18 cellular contexts compared by ENCODE assay signal in genomic region chr11:94708642-94709041, GRCh38. TPM values are rescaled to one million over a fixed set of nuclear protein-coding genes. Genes with fewer than 3 reads are reported as not detected.
DNase-seq lines count a peak whose midpoint lies in the region; ATAC-seq, FAIRE-seq and TF ChIP-seq lines count a peak whose summit lies in the region.
"Had no signal": no experiment of that assay in that cellular context is flagged by ENCODE, and none has a peak within 500 bp of the region (broad histone marks: within the 10 kb centered on the region; RNA-seq: fewer than 3 reads in every experiment).

No MANE protein-coding gene starts in this region.

- H3K4me1 ChIP-seq in HepG2 (ENCODE audit: insufficient read depth, low read length) = peaks cover 10% of the 10 kb centered on the region; the same call in 1 of the 2 replicates
- no peaks in the 10 kb centered on the region for H3K4me1 ChIP-seq in right lobe of liver
- H3K4me1 ChIP-seq in H1 (replicated peaks in 1 of 4; ENCODE audit: control insufficient read depth in 3 of 4, insufficient read depth in 4 of 4, low read length in 3 of 4) = peaks cover 0 to 3% (median 1%) of the 10 kb centered on the region in 4 experiments; a peak in 2 of 7 replicates
- no peaks in the 10 kb centered on the region for H3K4me1 ChIP-seq in lower lobe of right lung

- H3K79me2 ChIP-seq in HepG2 (ENCODE audit: insufficient read depth, low read length) = no peaks in the 10 kb centered on the region
- H3K79me2 ChIP-seq in H1 (ENCODE audit: control insufficient read depth in 1 of 2, insufficient read depth in 2 of 2, low read length in 2 of 2) = no peaks in the 10 kb centered on the region

- no peak overlapping the region for H2BK20ac ChIP-seq in H1 (ENCODE audit: low read length)

- H3K9ac ChIP-seq in HepG2 (ENCODE audit: insufficient read depth, low read depth, low read length) = no peak overlapping the region
- H3K9ac ChIP-seq in H1 (replicated peaks in 1 of 4; ENCODE audit: extremely low read depth in 1 of 4, low read depth in 3 of 4, low read length in 3 of 4) = no peak overlapping the region

- H3K23ac ChIP-seq in H1 (ENCODE audit: insufficient read length) = no peak overlapping the region

- intact Hi-C loops in HepG2 (cut with micrococcal nuclease; ENCODE audit: unreplicated experiment) (no loop called here), right lobe of liver (cut with DNase I) (no loop called here), lower lobe of right lung (cut with DNase I) (no loop called here)

- DNase-seq in HepG2 (ENCODE audit: low spot score) (no peak), right lobe of liver (no peak), H1 (ENCODE audit: low read depth in 1 of 2, low spot score in 2 of 2) (no peak), lower lobe of right lung (no peak), MG63 (no peak), SW480 (ENCODE audit: low spot score) (no peak), NCI-H226 (no peak), substantia nigra (lab: John Stamatoyannopoulos, UW) (no peak)
- DNase-seq: C1 segment of cervical spinal cord, DMS 273 treated with DMSO at 0.1 percent for 48 hours, EL, IMR-90, Karpas-422, NCI-H187, NCI-H526 treated with DMSO at 0.1 percent for 48 hours, SIG-M5 had no signal

- no peaks in the 10 kb centered on the region for H3K36me3 ChIP-seq in HepG2 (replicated peaks in 1 of 2; ENCODE audit: control insufficient read depth in 1 of 2, insufficient read depth in 2 of 2, low read length in 2 of 2)
- no peaks in the 10 kb centered on the region for H3K36me3 ChIP-seq in right lobe of liver
- H3K36me3 ChIP-seq in H1 (ENCODE audit: control insufficient read depth in 2 of 4, insufficient read depth in 4 of 4, low read length in 3 of 4) = no peaks in the 10 kb centered on the region
- no peaks in the 10 kb centered on the region for H3K36me3 ChIP-seq in lower lobe of right lung
- no peaks in the 10 kb centered on the region for H3K36me3 ChIP-seq in MG63

- H3K18ac ChIP-seq in H1 (ENCODE audit: extremely low read depth, low read length) = no peak overlapping the region

- TF ChIP-seq POLR2A in HepG2 (IDR thresholded peaks at IDR 0.05; ENCODE audit: insufficient read depth in 1 of 2, low read depth in 2 of 2, low read length in 2 of 2) (no peak), right lobe of liver (IDR thresholded peaks at IDR 0.05) (no peak), H1 (IDR thresholded peaks at IDR 0.05; ENCODE audit: control extremely low read depth in 1 of 2, low read depth in 2 of 2, low read length in 2 of 2) (no peak)

- no peak overlapping the region for H3K27ac ChIP-seq in HepG2 (ENCODE audit: extremely low read length, insufficient read depth, low read length)
- H3K27ac ChIP-seq in right lobe of liver = no peak overlapping the region
- no peak overlapping the region for H3K27ac ChIP-seq in H1 (ENCODE audit: low read depth, low read length)
- H3K27ac ChIP-seq in lower lobe of right lung = no peak overlapping the region
- H3K27ac ChIP-seq in substantia nigra (ENCODE audit: low read depth, low read length, poor library complexity, severe bottlenecking) = no peak overlapping the region

- H4K8ac ChIP-seq in H1 (ENCODE audit: extremely low read depth, insufficient read depth, low read length) = no peak overlapping the region

- no peak overlapping the region for H2BK15ac ChIP-seq in H1 (ENCODE audit: low read length)

- POLR2A ChIA-PET in HepG2 (lab: Yijun Ruan, JAX) = no interaction called here
- POLR2A ChIA-PET in H1 (lab: Charles Lee; ENCODE audit: partially characterized antibody) = no interaction called here

- TF ChIP-seq CTCF in HepG2 (CRISPR knock-in tag; IDR thresholded peaks at IDR 0.05) = no peak
- TF ChIP-seq CTCF in right lobe of liver (IDR thresholded peaks at IDR 0.05) = no peak
- TF ChIP-seq CTCF in H1 (IDR thresholded peaks at IDR 0.05; ENCODE audit: control extremely low read depth in 1 of 3, insufficient read depth in 1 of 3, low read depth in 1 of 3, low read length in 3 of 3) = no peak
- no peak for TF ChIP-seq CTCF in lower lobe of right lung (IDR thresholded peaks at IDR 0.05)

- FAIRE-seq in HepG2 (lab: Jason Lieb, UNC) = no peak
- FAIRE-seq in H1 (lab: Jason Lieb, UNC) = peak; percentile 7
- FAIRE-seq: A204.1, H54 had no signal

- no peak overlapping the region for H3K56ac ChIP-seq in H1 (replicated peaks; ENCODE audit: insufficient read length, low read depth, low read length)

- no peak overlapping the region for H3K14ac ChIP-seq in H1 (ENCODE audit: insufficient read length)

- no peak overlapping the region for H4K5ac ChIP-seq in H1 (ENCODE audit: insufficient read length, low read depth, low read length)

- no peaks in the 10 kb centered on the region for H3K79me1 ChIP-seq in H1 (ENCODE audit: low read depth, low read length)

- H2AK5ac ChIP-seq in H1 (ENCODE audit: low read depth, low read length) = no peak overlapping the region

- H3K27me3 ChIP-seq in HepG2 (ENCODE audit: control insufficient read depth in 1 of 2, insufficient read depth in 2 of 2, low read length in 2 of 2) = no peaks in the 10 kb centered on the region
- H3K27me3 ChIP-seq in right lobe of liver = no peaks in the 10 kb centered on the region
- H3K27me3 ChIP-seq in H1 (replicated peaks in 1 of 4; ENCODE audit: control insufficient read depth in 3 of 4, extremely low read depth in 1 of 4, insufficient read depth in 3 of 4, low read length in 3 of 4) = no peaks in the 10 kb centered on the region
- H3K27me3 ChIP-seq in lower lobe of right lung (ENCODE audit: low read depth) = no peaks in the 10 kb centered on the region
- H3K27me3 ChIP-seq in MG63 = no peaks in the 10 kb centered on the region

- CTCF ChIA-PET in HepG2 (lab: Yijun Ruan, JAX; ENCODE audit: low intra/inter-chr PET ratio, low total read pairs) (no interaction called here), H1 (lab: Charles Lee; ENCODE audit: partially characterized antibody) (interaction anchor here (0.6 to 0.9 kb wide), 2 partner anchors 27 to 28 kb away, joined by 3 read pairs; no protein-coding TSS in a partner anchor)

- H3K9me3 ChIP-seq in HepG2 (ENCODE audit: low read length) (no peaks in the 10 kb centered on the region), right lobe of liver (no peaks in the 10 kb centered on the region), H1 (ENCODE audit: insufficient read depth in 2 of 2, low read depth in 1 of 2, low read length in 1 of 2) (no peaks in the 10 kb centered on the region), lower lobe of right lung (no peaks in the 10 kb centered on the region), MG63 (no peaks in the 10 kb centered on the region)

- ATAC-seq in HepG2 = peak; percentile 54; the same call in 1 of the 3 replicates
- ATAC-seq in right lobe of liver = no peak
- peak; percentile 21 to 47 for ATAC-seq in lower lobe of right lung

- TF ChIP-seq RAD21 in HepG2 (CRISPR knock-in tag; IDR thresholded peaks at IDR 0.05) (no peak), H1 (IDR thresholded peaks at IDR 0.05 in 1 of 2, conservative IDR thresholded peaks at IDR 0.05 in 1 of 2; ENCODE audit: low read depth in 2 of 2, low read length in 2 of 2) (no peak)

- no peak for TF ChIP-seq EP300 in HepG2 (IDR thresholded peaks at IDR 0.05; ENCODE audit: low read depth in 2 of 2, low read length in 2 of 2)
- TF ChIP-seq EP300 in HepG2 (CRISPR knock-in tag; IDR thresholded peaks at IDR 0.05; ENCODE audit: borderline replicate concordance) = no peak
- TF ChIP-seq EP300 in H1 (IDR thresholded peaks at IDR 0.05; ENCODE audit: borderline replicate concordance in 1 of 2, low read depth in 2 of 2, low read length in 2 of 2) = no peak

- WGBS in HepG2 (ENCODE audit: low lambda C conversion rate) = 9% methylated on average over 4 of the region's 4 CpGs
- WGBS in right lobe of liver (ENCODE audit: insufficient coverage, low coverage, low lambda C conversion rate, missing lambda C conversion rate) = 32% methylated on average over 4 of the region's 4 CpGs
- 88% methylated on average over 4 of the region's 4 CpGs; no CpG with 5 or more reads in 1 of the 2 experiments for WGBS in H1 (ENCODE audit: extremely low coverage in 1 of 2, insufficient coverage in 1 of 2, insufficient read length in 1 of 2, insufficient replicate concordance in 2 of 2, low coverage in 1 of 2, low lambda C conversion rate in 2 of 2, missing lambda C conversion rate in 1 of 2), 2 experiments

- H2BK12ac ChIP-seq in H1 (ENCODE audit: low read depth, low read length) = no peak overlapping the region

- H2BK120ac ChIP-seq in H1 (replicated peaks; ENCODE audit: low read depth, low read length) = no peak overlapping the region

- no peak overlapping the region for H3K4me3 ChIP-seq in HepG2 (replicated peaks in 1 of 3; ENCODE audit: insufficient read depth in 1 of 3, low read depth in 2 of 3, low read length in 3 of 3)
- H3K4me3 ChIP-seq in right lobe of liver = no peak overlapping the region
- H3K4me3 ChIP-seq in H1 (ENCODE audit: extremely low read depth in 1 of 4, insufficient read depth in 2 of 4, low read depth in 3 of 4, low read length in 4 of 4) = no peak overlapping the region
- H3K4me3 ChIP-seq in lower lobe of right lung = no peak overlapping the region
- H3K4me3 ChIP-seq in MG63 = no peak overlapping the region

- no peak overlapping the region for H4K91ac ChIP-seq in H1 (replicated peaks; ENCODE audit: insufficient read length, low read length)

- H4K20me1 ChIP-seq in HepG2 (ENCODE audit: insufficient read depth, low read length) = no peaks in the 10 kb centered on the region
- H4K20me1 ChIP-seq in H1 (replicated peaks in 1 of 2; ENCODE audit: control insufficient read depth in 1 of 2, insufficient read depth in 2 of 2, low read length in 2 of 2) = no peaks in the 10 kb centered on the region

- H3K4me2 ChIP-seq in HepG2 (ENCODE audit: low read depth, low read length) (no peak overlapping the region), H1 (ENCODE audit: insufficient read depth in 1 of 2, low read depth in 2 of 2, low read length in 2 of 2) (no peak overlapping the region)

- no TSS peak for BruUV-seq in HepG2 (replicated peaks; lab: Mats Ljungman, UMichigan)

- no peak overlapping the region for H3K4ac ChIP-seq in H1 (replicated peaks; ENCODE audit: insufficient read length, low read depth, low read length)

- no peaks in the 10 kb centered on the region; the same call in 1 of the 2 replicates for H3K23me2 ChIP-seq in H1 (ENCODE audit: low read depth, low read length)

- H2BK5ac ChIP-seq in H1 (ENCODE audit: low read depth, low read length) = no peak overlapping the region

- H2AFZ ChIP-seq in HepG2 (ENCODE audit: low read length) (no peak overlapping the region), H1 (ENCODE audit: low read length) (no peak overlapping the region)

- in situ Hi-C loops in HepG2 (cut with HindIII; ENCODE audit: extremely low pct_ligation_motif_present, low pct_unique_long_range_greater_than_20kb) = no loop called here

RNA-seq across cellular contexts. Expression of gene AMOTL1, which starts 59.5 kb away (rescaled TPM):
- total RNA-seq in HepG2 (2016; rRNA removed; fragmentation: Illumina TruSeq; extraction: Trizol) (0.20 and 0.24 TPM in 2 replicates), right lobe of liver (10 to 100 TPM in 4 of 6 experiments, 1 to 10 TPM in 2; 7.4 to 43.8 (median 17.3) TPM), lower lobe of right lung (57.2 TPM)
- total RNA-seq in HepG2 (2016; cell fraction: cytosol; rRNA removed; fragmentation: Illumina TruSeq; extraction: Trizol; ENCODE audit: low read depth) = under 0.01 TPM in 2 replicates
- total RNA-seq in HepG2 (2016; cell fraction: insoluble cytoplasmic fraction; rRNA removed; fragmentation: Illumina TruSeq; extraction: Trizol) = 0.07 and 0.19 TPM in 2 replicates
- total RNA-seq in HepG2 (2016; cell fraction: membrane; rRNA removed; fragmentation: Illumina TruSeq; extraction: Trizol) = 0.03 TPM in 2 replicates
- total RNA-seq in HepG2 (2016; cell fraction: nucleus; rRNA removed; fragmentation: Illumina TruSeq; extraction: Trizol) = 0.06 and 0.22 TPM in 2 replicates
- polyA plus RNA-seq in HepG2 (2011; rRNA removed) (0.01 and 0.03 TPM in 2 replicates), H1 (2011; rRNA removed) (8.2 and 9.0 TPM in 2 replicates)
- polyA plus RNA-seq in HepG2 (2011; cell fraction: cytosol; rRNA removed) = 0.03 and 0.06 TPM in 2 replicates
- polyA plus RNA-seq in HepG2 (2011; cell fraction: nucleus; rRNA removed) = 0.05 TPM in 2 replicates
- 0.03 TPM in 2 replicates for polyA plus RNA-seq in HepG2 (2012)
- not detected in 2 replicates for polyA plus RNA-seq in HepG2 (2016; cell fraction: cytosol; fragmentation: Illumina TruSeq; extraction: Trizol; ENCODE audit: low read depth)
- 0.04 and 0.26 TPM in 2 replicates for polyA plus RNA-seq in HepG2 (2016; cell fraction: insoluble cytoplasmic fraction; fragmentation: Illumina TruSeq; extraction: Trizol; ENCODE audit: low read depth)
- 0.02 TPM in 2 replicates for polyA plus RNA-seq in HepG2 (2016; cell fraction: membrane; fragmentation: Illumina TruSeq; extraction: Trizol; ENCODE audit: low read depth)
- polyA plus RNA-seq in HepG2 (2016; cell fraction: nucleus; fragmentation: Illumina TruSeq; extraction: Trizol; ENCODE audit: insufficient read depth, low read depth) = 0.05 and 0.31 TPM in 2 replicates
- polyA minus RNA-seq in HepG2 (2011; rRNA and poly(A)+ RNA removed; ENCODE audit: low replicate concordance) = 0.10 and 17.0 TPM in 2 replicates
- polyA minus RNA-seq in HepG2 (2011; cell fraction: cytosol; rRNA and poly(A)+ RNA removed) = 0.10 and 0.53 TPM in 2 replicates
- polyA minus RNA-seq in HepG2 (2011; cell fraction: nucleus; rRNA and poly(A)+ RNA removed) = 0.12 and 0.26 TPM in 2 replicates
- total RNA-seq in H1 (2021; fragmentation: NEBNext Ultra II Directional; extraction: Animal tissue kit (Norgen Biotek cat#: 25700)) = 27.6 and 31.6 TPM in 2 replicates
- polyA plus RNA-seq in H1 (2011; cell fraction: cytosol; rRNA removed) = 8.4 TPM
- polyA plus RNA-seq in H1 (2011; cell fraction: nucleus; rRNA removed) = 14.7 TPM
- 9.5 to 14.6 TPM (median 12.7 TPM) in 4 replicates for polyA plus RNA-seq in H1 (2012, experiment 1 of 2)
- polyA plus RNA-seq in H1 (2012, experiment 2 of 2) = 2.1 TPM
- polyA plus RNA-seq in H1 (2013, experiment 1 of 2) = 15.3 TPM
- polyA plus RNA-seq in H1 (2013, experiment 2 of 2) = 14.1 TPM
- 27.2 and 28.2 TPM in 2 replicates for polyA minus RNA-seq in H1 (2011; rRNA and poly(A)+ RNA removed)
- polyA minus RNA-seq in H1 (2011; cell fraction: cytosol; rRNA and poly(A)+ RNA removed) = 15.4 TPM
- 28.6 TPM for polyA minus RNA-seq in H1 (2011; cell fraction: nucleus; rRNA and poly(A)+ RNA removed)
- total RNA-seq in MG63 (2014; rRNA removed; shearing (Covaris generic); ENCODE audit: low replicate concordance) = 15.1 TPM in 2 replicates

Comparison
In these comparisons a context has a peak if more than half of its experiments do, and no peak if none do; other contexts are left out.
1. ATAC-seq: peak in HepG2 (single experiment) and lower lobe of right lung (2 of 2); none in right lobe of liver (0 of 4).
2. RNA of gene AMOTL1, which starts 59.5 kb away (total RNA-seq): 57.2 TPM in lower lobe of right lung (single experiment), 27.6 to 31.6 TPM in H1, 7.4 to 43.8 TPM in right lobe of liver and 15.1 TPM in MG63; under 0.01 to 0.24 TPM in HepG2; every median in the first group is over 4 times any median in the second.